In genomic region chr19:6150289-6150688, GRCh38 we compare ENCODE assay signal across 25 cellular contexts. TPM values are rescaled to one million over a fixed set of nuclear protein-coding genes. Genes with fewer than 3 reads are reported as not detected.
DNase-seq lines count a peak whose midpoint lies in the region; ATAC-seq and TF ChIP-seq lines count a peak whose summit lies in the region.
"Had no signal": no experiment of that assay in that cellular context is flagged by ENCODE, and none has a peak within 500 bp of the region (broad histone marks: within the 10 kb centered on the region; RNA-seq: fewer than 3 reads in every experiment).

No MANE protein-coding gene starts in this region.

- H2BK120ac ChIP-seq in mesenchymal stem cell (ENCODE audit: low read depth, low read length): no peak overlapping the region

- 83% methylated on average over 8 of the region's 8 CpGs for WGBS in mesenchymal stem cell

- no peak overlapping the region for H2BK12ac ChIP-seq in mesenchymal stem cell (ENCODE audit: low read length in 2 of 2)

- H3K9me3 ChIP-seq in T-helper 17 cell (ENCODE audit: control insufficient read depth, low read length, poor library complexity, severe bottlenecking) (no peaks in the 10 kb centered on the region), mesenchymal stem cell (ENCODE audit: control insufficient read depth, low read length) (peaks cover 6% of the 10 kb centered on the region)
- H3K9me3 ChIP-seq: A549, BE2C had no signal

- no peak overlapping the region for H3K27ac ChIP-seq in mesenchymal stem cell (ENCODE audit: low read length, poor library complexity, severe bottlenecking)
- H3K27ac ChIP-seq: A549; BLaER1 treated with 17β-estradiol and CSF1 and Interleukin-3, amounts not matched to agents 10 nM and 100 nM; GM23248 had no signal

- H3K18ac ChIP-seq in mesenchymal stem cell (ENCODE audit: low read depth in 1 of 2, low read length in 2 of 2): no peak overlapping the region

- H3K4me1 ChIP-seq in mesenchymal stem cell (ENCODE audit: control insufficient read depth, insufficient read depth, low read depth, low read length): no peaks in the 10 kb centered on the region
- H3K4me1 ChIP-seq: A549; BE2C; BLaER1 treated with 17β-estradiol and CSF1 and Interleukin-3, amounts not matched to agents 10 nM and 100 nM had no signal

- H3K4me3 ChIP-seq in fibroblast of villous mesenchyme (ENCODE audit: low read depth, low read length): no peak overlapping the region
- H3K4me3 ChIP-seq in mesenchymal stem cell (ENCODE audit: insufficient read depth in 1 of 2, low read depth in 1 of 2, low read length in 2 of 2): no peak overlapping the region
- H3K4me3 ChIP-seq: A549; BLaER1 treated with 17β-estradiol and CSF1 and Interleukin-3, amounts not matched to agents 10 nM and 100 nM; GM12878; GM23248 had no signal

- H3K4me3 Mint-ChIP-seq in T-helper 17 cell: peak overlapping the region; percentile 7
- H3K4me3 Mint-ChIP-seq: CD14-positive monocyte; CD4-positive, alpha-beta T cell; CD8-positive, alpha-beta memory T cell had no signal

- no peak overlapping the region for H3K14ac ChIP-seq in mesenchymal stem cell (ENCODE audit: low read length in 2 of 2)

- no peak overlapping the region for H3K23ac ChIP-seq in mesenchymal stem cell (ENCODE audit: low read length in 2 of 2)

- no peaks in the 10 kb centered on the region for H3K36me3 ChIP-seq in mesenchymal stem cell (ENCODE audit: control insufficient read depth in 1 of 2, insufficient read depth in 2 of 2, low read depth in 1 of 2, low read length in 2 of 2)
- H3K36me3 ChIP-seq: BE2C; BLaER1 treated with 17β-estradiol and CSF1 and Interleukin-3, amounts not matched to agents 10 nM and 100 nM had no signal

- H2AK5ac ChIP-seq in mesenchymal stem cell (ENCODE audit: low read length, severe bottlenecking): no peak overlapping the region

- H3K4me2 ChIP-seq in mesenchymal stem cell (ENCODE audit: low read length, poor library complexity, severe bottlenecking): no peak overlapping the region
- H3K4me2 ChIP-seq: A549; BLaER1 treated with 17β-estradiol and CSF1 and Interleukin-3, amounts not matched to agents 10 nM and 100 nM had no signal

- DNase-seq in T-helper 17 cell (no peak), dermis blood vessel endothelial cell (peak; percentile 36), fibroblast of villous mesenchyme (ENCODE audit: low read depth) (peak; percentile 1), mesenchymal stem cell (peak; percentile 43), NCI-H1930 (lab: John Stamatoyannopoulos, UW) (no peak)
- no peak for DNase-seq in activated CD4-positive, alpha-beta T cell treated with anti-CD3 and anti-CD28 coated beads for 1 hour
- DNase-seq: 8988T; ACHN; AML-193; BE2C; CD4-positive, alpha-beta T cell; CD8-positive, alpha-beta memory T cell; DMS 273 treated with DMSO at 0.1 percent for 48 hours; DMS79; EL; GDM1; GM23248; H7; HCEC 1CT had no signal

- H4K91ac ChIP-seq in mesenchymal stem cell (ENCODE audit: low read length): no peak overlapping the region

- H3K9ac ChIP-seq in mesenchymal stem cell (ENCODE audit: low read length): no peak overlapping the region
- H3K9ac ChIP-seq: BLaER1 treated with 17β-estradiol and CSF1 and Interleukin-3, amounts not matched to agents 10 nM and 100 nM; GM23248 had no signal

- peak overlapping the region; percentile 29 for H3K27ac Mint-ChIP-seq in T-helper 17 cell
- H3K27ac Mint-ChIP-seq: CD4-positive, alpha-beta T cell; CD8-positive, alpha-beta memory T cell had no signal

- H3K36me3 Mint-ChIP-seq in T-helper 17 cell (ENCODE audit: low read depth): no peaks in the 10 kb centered on the region
- H3K36me3 Mint-ChIP-seq: CD14-positive monocyte; CD8-positive, alpha-beta memory T cell had no signal

- H3K27me3 ChIP-seq in mesenchymal stem cell (ENCODE audit: control insufficient read depth in 1 of 2, insufficient read depth in 1 of 2, low read length in 2 of 2): no peaks in the 10 kb centered on the region
- H3K27me3 ChIP-seq: BE2C; BLaER1 treated with 17β-estradiol and CSF1 and Interleukin-3, amounts not matched to agents 10 nM and 100 nM had no signal

- H4K8ac ChIP-seq in mesenchymal stem cell (ENCODE audit: low read length): no peak overlapping the region

- ATAC-seq in T-helper 17 cell (no peak), GM21786 (IDR thresholded peaks at IDR 0.05; ENCODE audit: unreplicated experiment) (no peak)
- ATAC-seq: A549, GM12878 had no signal

- no peak overlapping the region for H2BK15ac ChIP-seq in mesenchymal stem cell (ENCODE audit: low read depth, poor library complexity, severe bottlenecking)

- H2AFZ ChIP-seq in mesenchymal stem cell (ENCODE audit: low read depth, low read length): no peak overlapping the region
- H2AFZ ChIP-seq: GM23248 had no signal

- no peak overlapping the region for H2BK5ac ChIP-seq in mesenchymal stem cell (ENCODE audit: low read depth, low read length, poor library complexity, severe bottlenecking)

- H3K27me3 Mint-ChIP-seq in T-helper 17 cell: peaks cover 18% of the 10 kb centered on the region

- H3K4me1 Mint-ChIP-seq in T-helper 17 cell: no peaks in the 10 kb centered on the region
- H3K4me1 Mint-ChIP-seq: CD14-positive monocyte; CD8-positive, alpha-beta memory T cell had no signal

- no peak for TF ChIP-seq CTCF in fibroblast of villous mesenchyme (IDR thresholded peaks at IDR 0.05; ENCODE audit: insufficient read depth, low read depth, low read length)

- no peaks in the 10 kb centered on the region for H3K79me1 ChIP-seq in mesenchymal stem cell (replicated peaks; ENCODE audit: low read length, poor library complexity, severe bottlenecking)

- H3K4ac ChIP-seq in mesenchymal stem cell (ENCODE audit: low read depth in 1 of 2, low read length in 2 of 2): no peak overlapping the region

RNA-seq across cellular contexts. Expression of gene ACSBG2, which starts 14.8 kb away (rescaled TPM):
- total RNA-seq in T-helper 17 cell (not detected), dermis blood vessel endothelial cell (not detected in 2 replicates), fibroblast of villous mesenchyme (not detected in 2 replicates)
- polyA plus RNA-seq in mesenchymal stem cell (2013, experiment 1 of 2): not detected
- polyA plus RNA-seq in mesenchymal stem cell (2013, experiment 2 of 2): not detected
- total RNA-seq: CD4-positive, alpha-beta T cell; CD8-positive, alpha-beta memory T cell; GM23248; H1; H7 had no signal
- polyA plus RNA-seq: A549; CD14-positive monocyte; CD8-positive, alpha-beta memory T cell; GM23248; H1 had no signal

RNA-seq across cellular contexts. Expression of gene RFX2, which starts 40.0 kb away (rescaled TPM):
- total RNA-seq in T-helper 17 cell (10 to 100 TPM in 1 of 2 donors, 1 to 10 TPM in 1; 9.0 to 23.3 TPM), dermis blood vessel endothelial cell (4.4 and 5.0 TPM in 2 replicates), fibroblast of villous mesenchyme (4.5 and 6.5 TPM in 2 replicates)
- polyA plus RNA-seq in mesenchymal stem cell (2013, experiment 1 of 2): 3.2 TPM
- 2.9 TPM for polyA plus RNA-seq in mesenchymal stem cell (2013, experiment 2 of 2)

Comparison
In these comparisons a context has a peak if more than half of its experiments do, and no peak if none do; other contexts are left out.
1. DNase-seq: peak in dermis blood vessel endothelial cell (single experiment), fibroblast of villous mesenchyme (single experiment) and mesenchymal stem cell (single experiment); none in T-helper 17 cell (0 of 3), activated CD4-positive, alpha-beta T cell treated with anti-CD3 and anti-CD28 coated beads for 1 hour (single experiment) and NCI-H1930 (0 of 2).